Comparison of ENCODE assay signal across 20 cellular contexts in the genomic region with DNA sequence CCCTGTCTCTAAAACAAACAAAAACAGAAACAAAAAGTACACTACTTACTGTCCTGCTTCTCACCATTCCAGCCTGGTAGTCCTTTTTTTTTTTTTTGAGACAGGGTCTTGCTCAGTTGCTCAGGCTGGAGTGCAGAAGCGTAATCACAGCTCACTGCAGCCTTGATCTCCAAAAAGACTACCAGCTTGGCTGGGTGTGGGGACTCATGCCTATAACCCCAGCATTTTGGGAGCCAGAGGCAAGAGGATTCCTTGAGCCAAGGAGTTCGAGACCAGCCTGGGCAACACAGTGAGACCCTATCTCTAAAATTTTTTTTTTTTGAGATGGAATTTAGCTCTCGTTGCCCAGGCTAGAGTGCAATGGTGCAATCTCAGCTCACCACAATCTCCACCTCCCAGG. TPM values are rescaled to one million over a fixed set of nuclear protein-coding genes. Genes with fewer than 3 reads are reported as not detected.
A peak's percentile ranks its signal among the peaks of the same experiment; 100 is the strongest.
DNase-seq lines count a peak whose midpoint lies in the region; TF ChIP-seq lines count a peak whose summit lies in the region.
"Had no signal": no experiment of that assay in that cellular context is flagged by ENCODE, and none has a peak within 500 bp of the region (broad histone marks: within the 10 kb centered on the region; RNA-seq: fewer than 3 reads in every experiment).

No MANE protein-coding gene starts in this region.

- H3K4me1 ChIP-seq in CD8-positive, alpha-beta memory T cell (ENCODE audit: insufficient read depth, low read length), result no peaks in the 10 kb centered on the region
- H3K4me1 ChIP-seq in adipocyte (ENCODE audit: control insufficient read depth, insufficient read depth, low read length) (peaks cover 22% of the 10 kb centered on the region), liver (ENCODE audit: control insufficient read depth in 4 of 4, insufficient read depth in 4 of 4, low read length in 3 of 4) (peaks cover 11 to 42% (median 30%) of the 10 kb centered on the region in 4 donors), spleen (peaks cover 0 to 62% (median 24%) of the 10 kb centered on the region in 6 donors)

- no peak overlapping the region for H3K27ac Mint-ChIP-seq in CD8-positive, alpha-beta memory T cell
- H3K27ac Mint-ChIP-seq in activated T-helper 2 cell treated with anti-CD3 and anti-CD28 coated beads, Interferon-gamma antibody, Interleukin-2, Interleukin-4, amounts not matched to agents 10 μg/mL and 5 μg/mL and 100 μg/mL, durations not matched to agents 14 hours and 24 hours and 36 hours, result no peak overlapping the region
- H3K27ac Mint-ChIP-seq: activated CD4-positive, alpha-beta T cell treated with anti-CD3 and anti-CD28 coated beads for 36 hours; activated naive CD4-positive, alpha-beta T cell treated with anti-CD3 and anti-CD28 coated beads, Interleukin-2, amount 50 U/mL, for 72 hours had no signal

- no peak overlapping the region for H3K4me3 Mint-ChIP-seq in CD8-positive, alpha-beta memory T cell
- no peak overlapping the region for H3K4me3 Mint-ChIP-seq in activated T-helper 2 cell treated with anti-CD3 and anti-CD28 coated beads, Interferon-gamma antibody, Interleukin-2, Interleukin-4, amounts not matched to agents 10 μg/mL and 5 μg/mL and 100 μg/mL, durations not matched to agents 14 hours and 24 hours and 36 hours (ENCODE audit: low read depth)
- H3K4me3 Mint-ChIP-seq: activated CD4-positive, alpha-beta T cell treated with anti-CD3 and anti-CD28 coated beads for 36 hours; stimulated activated naive B cell treated with anti-CD40 and anti-IgM and Interleukin-4, amounts not matched to agents 10 μg/mL and 1 μg/mL and 100 μg/mL, for 72 hours had no signal

- no peak for TF ChIP-seq RAD21 in liver (IDR thresholded peaks at IDR 0.05)

- no peak for TF ChIP-seq POLR2A in spleen (IDR thresholded peaks at IDR 0.05)

- CTCF ChIA-PET in CD8-positive, alpha-beta memory T cell (lab: Charles Lee), result interaction anchor here (0.6 to 2.2 kb wide), 3 partner anchors 58 to 434 kb away, joined by 3 to 6 read pairs (median 3); partner anchors contain the start of gene LSM4

- peaks cover 17 to 24% of the 10 kb centered on the region in 2 donors for H3K27me3 Mint-ChIP-seq in CD8-positive, alpha-beta memory T cell
- H3K27me3 Mint-ChIP-seq in activated T-helper 2 cell treated with anti-CD3 and anti-CD28 coated beads, Interferon-gamma antibody, Interleukin-2, Interleukin-4, amounts not matched to agents 10 μg/mL and 5 μg/mL and 100 μg/mL, durations not matched to agents 14 hours and 24 hours and 36 hours (ENCODE audit: low read depth), result peaks cover 8% of the 10 kb centered on the region

- H3K9ac ChIP-seq in adipocyte (ENCODE audit: low read length), result peak overlapping the region; percentile 32
- peak overlapping the region in 1 of 2 donors; percentile 19 for H3K9ac ChIP-seq in liver (ENCODE audit: low read depth in 1 of 2, low read length in 2 of 2)
- H3K9ac ChIP-seq: KMS-11 had no signal

- no peaks in the 10 kb centered on the region for H3K9me3 Mint-ChIP-seq in CD8-positive, alpha-beta memory T cell
- H3K9me3 Mint-ChIP-seq in activated T-helper 2 cell treated with anti-CD3 and anti-CD28 coated beads, Interferon-gamma antibody, Interleukin-2, Interleukin-4, amounts not matched to agents 10 μg/mL and 5 μg/mL and 100 μg/mL, durations not matched to agents 14 hours and 24 hours and 36 hours, result no peaks in the 10 kb centered on the region
- H3K9me3 Mint-ChIP-seq: activated naive CD4-positive, alpha-beta T cell treated with anti-CD3 and anti-CD28 coated beads, Interleukin-2, amount 50 U/mL, for 72 hours; stimulated activated naive B cell treated with anti-CD40 and anti-IgM and Interleukin-4, amounts not matched to agents 10 μg/mL and 1 μg/mL and 100 μg/mL, for 72 hours had no signal

- H3K36me3 Mint-ChIP-seq in CD8-positive, alpha-beta memory T cell, result no peaks in the 10 kb centered on the region
- no peaks in the 10 kb centered on the region for H3K36me3 Mint-ChIP-seq in activated T-helper 2 cell treated with anti-CD3 and anti-CD28 coated beads, Interferon-gamma antibody, Interleukin-2, Interleukin-4, amounts not matched to agents 10 μg/mL and 5 μg/mL and 100 μg/mL, durations not matched to agents 14 hours and 24 hours and 36 hours (ENCODE audit: low read depth)
- H3K36me3 Mint-ChIP-seq: activated naive CD4-positive, alpha-beta T cell treated with anti-CD3 and anti-CD28 coated beads, Interleukin-2, amount 50 U/mL, for 72 hours; stimulated activated naive B cell treated with anti-CD40 and anti-IgM and Interleukin-4, amounts not matched to agents 10 μg/mL and 1 μg/mL and 100 μg/mL, for 72 hours had no signal

- in situ Hi-C loops in G401 (cut with HindIII; ENCODE audit: low sequenced_read_pairs), result no loop called here

- no peak overlapping the region for H3K4me3 ChIP-seq in CD8-positive, alpha-beta memory T cell (ENCODE audit: low read length)
- H3K4me3 ChIP-seq in adipocyte (ENCODE audit: low read length) (no peak overlapping the region), liver (ENCODE audit: low read depth in 1 of 3, low read length in 3 of 3) (no peak overlapping the region), spleen (no peak overlapping the region), WERI-Rb-1 (ENCODE audit: low read depth, low read length) (no peak overlapping the region)
- H3K4me3 ChIP-seq: smooth muscle cell had no signal

- peaks cover under 1% of the 10 kb centered on the region for H3K27me3 ChIP-seq in CD8-positive, alpha-beta memory T cell (ENCODE audit: insufficient read depth, low read length, poor library complexity, severe bottlenecking)
- H3K27me3 ChIP-seq in adipocyte (replicated peaks; ENCODE audit: control insufficient read depth, insufficient read depth, low read length), result no peaks in the 10 kb centered on the region
- H3K27me3 ChIP-seq in liver (ENCODE audit: control insufficient read depth in 4 of 4, insufficient read depth in 4 of 4, low read length in 3 of 4), result no peaks in the 10 kb centered on the region
- peaks cover 0 to 41% (median 0%) of the 10 kb centered on the region in 7 donors for H3K27me3 ChIP-seq in spleen (replicated peaks in 1 of 7)
- no peaks in the 10 kb centered on the region for H3K27me3 ChIP-seq in WERI-Rb-1 (ENCODE audit: insufficient read depth, low read depth, severe bottlenecking)

- peak overlapping the region; percentile 57 for H3K27ac ChIP-seq in CD8-positive, alpha-beta memory T cell (ENCODE audit: low read depth, low read length)
- H3K27ac ChIP-seq in liver (ENCODE audit: low read depth in 1 of 2, low read length in 2 of 2), result peak overlapping the region; percentile 77 to 78
- H3K27ac ChIP-seq in spleen, result peak overlapping the region in 7 of 8 donors; percentile 46 to 84 (median 76)
- no peak overlapping the region for H3K27ac ChIP-seq in WERI-Rb-1
- H3K27ac ChIP-seq: HL-60, KMS-11 had no signal

- POLR2A ChIA-PET in CD8-positive, alpha-beta memory T cell (lab: Charles Lee), result interaction anchor here (0.9 kb wide), 1 partner anchor 102 kb away, joined by 3 read pairs; no protein-coding TSS in a partner anchor

- TF ChIP-seq CTCF in liver (IDR thresholded peaks at IDR 0.05; ENCODE audit: low read depth, low read length, missing input control), result no peak
- no peak for TF ChIP-seq CTCF in spleen (IDR thresholded peaks at IDR 0.05 in 8 of 11, conservative IDR thresholded peaks at IDR 0.05 in 3 of 11)
- TF ChIP-seq CTCF in WERI-Rb-1 (IDR thresholded peaks at IDR 0.05; ENCODE audit: low read depth, low read length), result no peak

- H3K36me3 ChIP-seq in CD8-positive, alpha-beta memory T cell (ENCODE audit: insufficient read depth, low read length), result no peaks in the 10 kb centered on the region
- no peaks in the 10 kb centered on the region for H3K36me3 ChIP-seq in adipocyte (ENCODE audit: control insufficient read depth, insufficient read depth, low read length, severe bottlenecking)
- H3K36me3 ChIP-seq in liver (ENCODE audit: control insufficient read depth in 4 of 4, insufficient read depth in 3 of 4, low read depth in 1 of 4, low read length in 3 of 4), result no peaks in the 10 kb centered on the region
- H3K36me3 ChIP-seq in spleen, result no peaks in the 10 kb centered on the region
- no peaks in the 10 kb centered on the region for H3K36me3 ChIP-seq in WERI-Rb-1
- H3K36me3 ChIP-seq: neutrophil had no signal

- intact Hi-C loops in spleen (cut with DNase I; ENCODE audit: low total_unique reads), result no loop called here
- intact Hi-C loops in activated T-helper 2 cell treated with anti-CD3 and anti-CD28 coated beads, Interferon-gamma antibody, Interleukin-2, Interleukin-4, amounts not matched to agents 10 μg/mL and 5 μg/mL and 100 μg/mL, durations not matched to agents 14 hours and 24 hours and 36 hours (cut with micrococcal nuclease), result no loop called here

- no peaks in the 10 kb centered on the region for H3K4me1 Mint-ChIP-seq in CD8-positive, alpha-beta memory T cell
- H3K4me1 Mint-ChIP-seq in activated T-helper 2 cell treated with anti-CD3 and anti-CD28 coated beads, Interferon-gamma antibody, Interleukin-2, Interleukin-4, amounts not matched to agents 10 μg/mL and 5 μg/mL and 100 μg/mL, durations not matched to agents 14 hours and 24 hours and 36 hours (ENCODE audit: low read depth), result peaks cover 2% of the 10 kb centered on the region
- H3K4me1 Mint-ChIP-seq: activated CD4-positive, alpha-beta T cell treated with anti-CD3 and anti-CD28 coated beads for 36 hours had no signal

- no peaks in the 10 kb centered on the region for H3K9me3 ChIP-seq in CD8-positive, alpha-beta memory T cell (ENCODE audit: low read length)
- H3K9me3 ChIP-seq in adipocyte (ENCODE audit: control insufficient read depth, low read length) (no peaks in the 10 kb centered on the region), liver (ENCODE audit: control insufficient read depth in 4 of 4, low read length in 3 of 4) (no peaks in the 10 kb centered on the region), spleen (no peaks in the 10 kb centered on the region), WERI-Rb-1 (ENCODE audit: severe bottlenecking) (no peaks in the 10 kb centered on the region)
- H3K9me3 ChIP-seq: neutrophil had no signal

- WGBS in liver, result 72% methylated on average over 3 of the region's 3 CpGs
- WGBS in spleen, 5 donors, result 54 to 84% (median 77%) methylated on average over 3 of the region's 3 CpGs

- no peak for DNase-seq in CD8-positive, alpha-beta memory T cell
- DNase-seq in adipocyte (ENCODE audit: low read depth) (no peak), spleen (no peak), NOMO-1 (lab: John Stamatoyannopoulos, UW; ENCODE audit: unreplicated experiment in 2 of 2) (no peak), WERI-Rb-1 (no peak), G401 (ENCODE audit: low spot score) (no peak)
- no peak for DNase-seq in activated T-helper 2 cell treated with anti-CD3 and anti-CD28 coated beads, Interferon-gamma antibody, Interleukin-2, Interleukin-4, amounts not matched to agents 10 μg/mL and 5 μg/mL and 100 μg/mL, durations not matched to agents 14 hours and 24 hours and 36 hours (ENCODE audit: low spot score)
- DNase-seq: activated CD4-positive, alpha-beta T cell treated with anti-CD3 and anti-CD28 coated beads for 36 hours; effector CD8-positive, alpha-beta T cell; NCI-H1417 treated with DMSO at 0.1 percent for 48 hours; stimulated activated naive B cell treated with anti-CD40 and anti-IgM and Interleukin-4, amounts not matched to agents 10 μg/mL and 1 μg/mL and 100 μg/mL, for 72 hours; T-helper 9 cell had no signal

RNA-seq across cellular contexts. Expression of gene GDF15, which starts 5.1 kb away (rescaled TPM):
- total RNA-seq in CD8-positive, alpha-beta memory T cell, result under 1 TPM; 0.28 to 0.29 TPM
- not detected for polyA plus RNA-seq in CD8-positive, alpha-beta memory T cell
- total RNA-seq in liver (10 to 100 TPM in 1 of 2 donors, under 1 TPM in 1; 0.42 to 11.6 TPM), spleen (10 to 100 TPM in 2 of 7 donors, 1 to 10 TPM in 5; 1.9 to 34.3 (median 4.3) TPM)
- polyA plus RNA-seq in liver (1 to 10 TPM; 6.7 to 7.7 TPM), spleen (10 to 100 TPM in 1 of 3 donors, under 1 TPM in 2; 0.77 to 15.9 (median 0.96) TPM)
- total RNA-seq in G401 (2014; rRNA removed; shearing (Covaris generic)), result 143 and 217 TPM in 2 replicates
- not detected in 2 replicates for total RNA-seq in activated T-helper 2 cell treated with anti-CD3 and anti-CD28 coated beads, Interferon-gamma antibody, Interleukin-2, Interleukin-4, amounts not matched to agents 10 μg/mL and 5 μg/mL and 100 μg/mL, durations not matched to agents 14 hours and 24 hours and 36 hours
- total RNA-seq: activated CD4-positive, alpha-beta T cell treated with anti-CD3 and anti-CD28 coated beads for 36 hours had no signal

RNA-seq across cellular contexts. Expression of gene LRRC25, which starts 16.6 kb away (rescaled TPM):
- total RNA-seq in CD8-positive, alpha-beta memory T cell, result under 1 TPM; 0.26 to 0.31 TPM
- polyA plus RNA-seq in CD8-positive, alpha-beta memory T cell, result not detected
- total RNA-seq in liver (10 to 100 TPM in 1 of 2 donors, 1 to 10 TPM in 1; 7.9 to 13.4 TPM), spleen (100 to 1,000 TPM in 3 of 7 donors, 10 to 100 TPM in 4; 82.2 to 164 (median 90.5) TPM)
- polyA plus RNA-seq in liver (1 to 10 TPM; 2.3 to 5.8 TPM), spleen (10 to 100 TPM; 14.6 to 32.2 (median 16.0) TPM)
- total RNA-seq in G401 (2014; rRNA removed; shearing (Covaris generic)), result not detected in 2 replicates
- not detected in 2 replicates for total RNA-seq in activated T-helper 2 cell treated with anti-CD3 and anti-CD28 coated beads, Interferon-gamma antibody, Interleukin-2, Interleukin-4, amounts not matched to agents 10 μg/mL and 5 μg/mL and 100 μg/mL, durations not matched to agents 14 hours and 24 hours and 36 hours
- total RNA-seq: activated CD4-positive, alpha-beta T cell treated with anti-CD3 and anti-CD28 coated beads for 36 hours; activated naive CD4-positive, alpha-beta T cell treated with anti-CD3 and anti-CD28 coated beads, Interleukin-2, amount 50 U/mL, for 72 hours; bronchial epithelial cell; SK-MEL-5; smooth muscle cell had no signal

RNA-seq across cellular contexts. Expression of gene SSBP4, which starts 38.4 kb away (rescaled TPM):
- 100 to 1,000 TPM; 111 to 131 TPM for total RNA-seq in CD8-positive, alpha-beta memory T cell
- polyA plus RNA-seq in CD8-positive, alpha-beta memory T cell, result 108 TPM
- total RNA-seq in liver (10 to 100 TPM in 1 of 2 donors, 1 to 10 TPM in 1; 6.4 to 19.0 TPM), spleen (100 to 1,000 TPM in 1 of 7 donors, 10 to 100 TPM in 6; 56.3 to 103 (median 82.4) TPM)
- polyA plus RNA-seq in liver (10 to 100 TPM in 1 of 2 donors, 1 to 10 TPM in 1; 4.0 to 16.6 TPM), spleen (100 to 1,000 TPM in 1 of 3 donors, 10 to 100 TPM in 2; 80.6 to 143 (median 94.9) TPM)
- total RNA-seq in G401 (2014; rRNA removed; shearing (Covaris generic)), result 272 and 351 TPM in 2 replicates
- 133 and 146 TPM in 2 replicates for total RNA-seq in activated T-helper 2 cell treated with anti-CD3 and anti-CD28 coated beads, Interferon-gamma antibody, Interleukin-2, Interleukin-4, amounts not matched to agents 10 μg/mL and 5 μg/mL and 100 μg/mL, durations not matched to agents 14 hours and 24 hours and 36 hours

RNA-seq across cellular contexts. Expression of gene PGPEP1, which starts 40.4 kb away (rescaled TPM):
- 10 to 100 TPM; 27.3 to 27.7 TPM for total RNA-seq in CD8-positive, alpha-beta memory T cell
- polyA plus RNA-seq in CD8-positive, alpha-beta memory T cell, result 12.2 TPM
- total RNA-seq in liver, result 10 to 100 TPM; 21.5 to 48.3 TPM
- 10 to 100 TPM; 15.8 to 30.8 TPM for polyA plus RNA-seq in liver
- total RNA-seq in spleen, result 10 to 100 TPM; 20.2 to 65.6 (median 45.1) TPM
- 10 to 100 TPM in 1 of 3 donors, 1 to 10 TPM in 2; 9.3 to 17.3 (median 9.6) TPM for polyA plus RNA-seq in spleen
- 6.5 and 14.1 TPM in 2 replicates for total RNA-seq in G401 (2014; rRNA removed; shearing (Covaris generic))
- total RNA-seq in activated T-helper 2 cell treated with anti-CD3 and anti-CD28 coated beads, Interferon-gamma antibody, Interleukin-2, Interleukin-4, amounts not matched to agents 10 μg/mL and 5 μg/mL and 100 μg/mL, durations not matched to agents 14 hours and 24 hours and 36 hours, result 24.9 and 29.4 TPM in 2 replicates

RNA-seq across cellular contexts. Expression of gene ISYNA1, which starts 57.1 kb away (rescaled TPM):
- total RNA-seq in CD8-positive, alpha-beta memory T cell, result 10 to 100 TPM; 18.2 to 20.3 TPM
- polyA plus RNA-seq in CD8-positive, alpha-beta memory T cell, result 33.2 TPM
- total RNA-seq in liver (10 to 100 TPM in 1 of 2 donors, 1 to 10 TPM in 1; 8.0 to 41.9 TPM), spleen (10 to 100 TPM; 37.5 to 82.3 (median 44.4) TPM)
- polyA plus RNA-seq in liver (10 to 100 TPM in 1 of 2 donors, 1 to 10 TPM in 1; 4.7 to 12.1 TPM), spleen (10 to 100 TPM; 31.7 to 58.2 (median 49.0) TPM)
- 251 and 359 TPM in 2 replicates for total RNA-seq in G401 (2014; rRNA removed; shearing (Covaris generic))
- total RNA-seq in activated T-helper 2 cell treated with anti-CD3 and anti-CD28 coated beads, Interferon-gamma antibody, Interleukin-2, Interleukin-4, amounts not matched to agents 10 μg/mL and 5 μg/mL and 100 μg/mL, durations not matched to agents 14 hours and 24 hours and 36 hours, result 15.1 and 20.3 TPM in 2 replicates
